Comparison of ENCODE assay signal across 19 cellular contexts in the genomic region with DNA sequence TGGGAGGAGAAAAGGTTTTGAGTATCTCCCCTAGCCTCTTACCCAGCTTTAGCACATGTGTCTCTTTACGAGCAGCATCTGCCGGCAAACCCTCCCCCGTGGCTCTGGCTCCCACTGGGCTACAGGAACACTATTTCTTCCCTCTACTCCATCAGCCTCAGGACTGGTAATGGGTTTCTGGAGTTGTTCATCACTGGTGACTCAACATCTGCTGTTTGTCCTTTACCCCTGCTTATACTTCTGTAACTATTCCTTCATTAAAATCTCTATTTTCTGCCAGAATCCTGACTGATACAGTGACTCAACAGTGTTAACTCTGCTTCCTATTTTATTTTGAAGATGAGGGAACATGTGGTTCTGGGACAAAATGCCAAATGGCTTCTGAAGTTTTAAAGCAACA.
DNase-seq lines count a peak whose midpoint lies in the region; ATAC-seq and FAIRE-seq lines count a peak whose summit lies in the region.
"Had no signal": no experiment of that assay in that cellular context is flagged by ENCODE, and none has a peak within 500 bp of the region (broad histone marks: within the 10 kb centered on the region; RNA-seq: fewer than 3 reads in every experiment).

No MANE protein-coding gene starts in this region.

- peaks cover 4% of the 10 kb centered on the region for H3K9me3 Mint-ChIP-seq in activated naive CD4-positive, alpha-beta T cell treated with anti-CD3 and anti-CD28 coated beads for 36 hours

- CTCF ChIA-PET in activated naive CD4-positive, alpha-beta T cell treated with anti-CD3 and anti-CD28 coated beads for 36 hours (lab: Charles Lee): no interaction called here

- H3K4me1 ChIP-seq in ACC112 (ENCODE audit: control insufficient read depth, insufficient read depth, low read length, unreplicated experiment): peaks cover 13% of the 10 kb centered on the region
- H3K4me1 ChIP-seq: gastrocnemius medialis had no signal

- no peak overlapping the region for H3K27ac Mint-ChIP-seq in activated naive CD4-positive, alpha-beta T cell treated with anti-CD3 and anti-CD28 coated beads for 36 hours
- H3K27ac Mint-ChIP-seq: activated CD8-positive, alpha-beta T cell treated with anti-CD3 and anti-CD28 coated beads, Interleukin-2, amount 10 ng/mL, durations not matched to agents 7 days and 5 days; natural killer cell had no signal

- H3K27me3 ChIP-seq in ACC112 (ENCODE audit: insufficient read depth, low read length): no peaks in the 10 kb centered on the region
- H3K27me3 ChIP-seq: gastrocnemius medialis had no signal

- no peaks in the 10 kb centered on the region for H3K79me2 ChIP-seq in ACC112 (ENCODE audit: control insufficient read depth, insufficient read depth, low read length, unreplicated experiment)

- no peak overlapping the region for H3K4me3 Mint-ChIP-seq in activated naive CD4-positive, alpha-beta T cell treated with anti-CD3 and anti-CD28 coated beads for 36 hours
- H3K4me3 Mint-ChIP-seq: activated CD8-positive, alpha-beta T cell treated with anti-CD3 and anti-CD28 coated beads, Interleukin-2, amount 10 ng/mL, durations not matched to agents 7 days and 5 days; natural killer cell had no signal

- FAIRE-seq in endometrium (lab: Jason Lieb, UNC): peak; percentile 99

- H3K36me3 ChIP-seq in ACC112 (ENCODE audit: insufficient read depth, low read length): no peaks in the 10 kb centered on the region
- H3K36me3 ChIP-seq: gastrocnemius medialis had no signal

- H3K36me3 Mint-ChIP-seq in activated naive CD4-positive, alpha-beta T cell treated with anti-CD3 and anti-CD28 coated beads for 36 hours (ENCODE audit: low read depth): no peaks in the 10 kb centered on the region
- H3K36me3 Mint-ChIP-seq: natural killer cell had no signal

- no peaks in the 10 kb centered on the region for H3K27me3 Mint-ChIP-seq in activated naive CD4-positive, alpha-beta T cell treated with anti-CD3 and anti-CD28 coated beads for 36 hours (ENCODE audit: low read depth)

- peak; percentile 93 for DNase-seq in HCEC 1CT
- peak; percentile 46 for DNase-seq in myocyte (ENCODE audit: low read depth)
- DNase-seq in activated naive CD4-positive, alpha-beta T cell treated with anti-CD3 and anti-CD28 coated beads for 36 hours: no peak
- DNase-seq in activated gamma-delta T cell (lab: John Stamatoyannopoulos, UW): no peak
- DNase-seq: activated CD8-positive, alpha-beta T cell treated with anti-CD3 and anti-CD28 coated beads, Interleukin-2, amount 10 ng/mL, durations not matched to agents 7 days and 5 days; activated naive CD4-positive, alpha-beta T cell treated with Interleukin-2 at 50 U/mL for 16 hours; AML-193; DMS79 treated with DMSO at 0.1 percent for 48 hours; gastrocnemius medialis; kidney glomerular epithelial cell; natural killer cell; NCI-H1417 treated with DMSO at 0.1 percent for 48 hours; NCI-H69; Right ventricle myocardium superior; stimulated activated CD4-positive, alpha-beta T cell treated with anti-CD3 and anti-CD28 coated beads, Interleukin-15, amount 100 ng/mL, for 24 hours had no signal

- peak overlapping the region; percentile 28; the same call in 1 of the 2 replicates for H3K27ac ChIP-seq in ACC112 (ENCODE audit: low read depth, low read length)
- H3K27ac ChIP-seq: gastrocnemius medialis had no signal

- no peak overlapping the region for H3K4me3 ChIP-seq in ACC112 (ENCODE audit: low read depth, low read length)
- H3K4me3 ChIP-seq: gastrocnemius medialis had no signal

- no peak for ATAC-seq in GM18873 (IDR thresholded peaks at IDR 0.05; ENCODE audit: low FRiP score, unreplicated experiment)
- no peak for ATAC-seq in HG03342 (IDR thresholded peaks at IDR 0.05; ENCODE audit: unreplicated experiment)
- ATAC-seq: activated CD8-positive, alpha-beta T cell treated with anti-CD3 and anti-CD28 coated beads, Interleukin-2, amount 10 ng/mL, durations not matched to agents 7 days and 5 days; natural killer cell had no signal

- H3K4me1 Mint-ChIP-seq in activated naive CD4-positive, alpha-beta T cell treated with anti-CD3 and anti-CD28 coated beads for 36 hours (ENCODE audit: low read depth): no peaks in the 10 kb centered on the region
- H3K4me1 Mint-ChIP-seq: natural killer cell had no signal

- H2AFZ ChIP-seq in ACC112 (ENCODE audit: low read length, unreplicated experiment): peak overlapping the region; percentile 28

- intact Hi-C loops in activated naive CD4-positive, alpha-beta T cell treated with anti-CD3 and anti-CD28 coated beads for 36 hours (cut with micrococcal nuclease): no loop called here

Comparison
In these comparisons a context has a peak if more than half of its experiments do, and no peak if none do; other contexts are left out.
1. DNase-seq: peak in HCEC 1CT (single experiment) and myocyte (single experiment); none in activated naive CD4-positive, alpha-beta T cell treated with anti-CD3 and anti-CD28 coated beads for 36 hours (single experiment) and activated gamma-delta T cell (single experiment).